8 cellular contexts compared by ENCODE assay signal in genomic region chr1:27366113-27366410, GRCh38. TPM values are rescaled to one million over a fixed set of nuclear protein-coding genes. Genes with fewer than 3 reads are reported as not detected.
DNase-seq lines count a peak whose midpoint lies in the region; ATAC-seq, FAIRE-seq and TF ChIP-seq lines count a peak whose summit lies in the region.

No MANE protein-coding gene starts in this region.

- 0 to 3% (median 0%) methylated on average over 4 to 30 of the region's 30 CpGs for WGBS in adrenal gland, 4 donors

- no peaks in the 10 kb centered on the region for H3K27me3 ChIP-seq in adrenal gland

- CTCF ChIA-PET in AG04449 (lab: Yijun Ruan, JAX), result interaction anchor here (0.9 to 10.4 kb wide), 34 partner anchors 11 to 320 kb away, joined by 3 to 187 read pairs (median 6); partner anchors contain the start of genes CD164L2, GPR3, IFI6 and SYTL1

- POLR2A ChIA-PET in AG04449 (lab: Yijun Ruan, JAX), result interaction anchor here (1.0 to 2.3 kb wide), 6 partner anchors 12 to 254 kb away, joined by 3 to 31 read pairs (median 7); no protein-coding TSS in a partner anchor

- H3K9me3 ChIP-seq in adrenal gland (replicated peaks in 1 of 3), result no peaks in the 10 kb centered on the region

- no peak for FAIRE-seq in urothelium cell line (lab: Jason Lieb, UNC)

- H3K27ac ChIP-seq in adrenal gland, result peak overlapping the region; percentile 82 to 95 (median 90)

- peak overlapping the region; percentile 63 for H3K4me3 ChIP-seq in AG04449 (ENCODE audit: low read depth, low read length)
- H3K4me3 ChIP-seq in adrenal gland, result peak overlapping the region; percentile 25 to 90 (median 36)

- peaks cover 0 to 35% of the 10 kb centered on the region in 2 donors for H3K36me3 ChIP-seq in adrenal gland (replicated peaks in 1 of 2)

- TF ChIP-seq CTCF in AG04449 (IDR thresholded peaks at IDR 0.05; ENCODE audit: insufficient read depth, low read length, missing control alignments) (no peak), adrenal gland (IDR thresholded peaks at IDR 0.05) (no peak)

- peak in 1 of 2 donors; percentile 14 for TF ChIP-seq POLR2A in adrenal gland (IDR thresholded peaks at IDR 0.05)

- DNase-seq in AG04449 (ENCODE audit: low read depth, low spot score) (no peak), GM19240 (ENCODE audit: insufficient read length, low spot score) (peak; percentile 61), M059J (ENCODE audit: low read depth) (peak; percentile 83), T follicular helper cell (ENCODE audit: low read depth) (peak; percentile 53), adrenal gland (peak; percentile 82 to 91 (median 85)), left cardiac atrium (peak; percentile 96), pons (ENCODE audit: low spot score) (peak; percentile 22), urothelium cell line (ENCODE audit: low spot score) (peak; percentile 84)

- H3K4me1 ChIP-seq in adrenal gland (replicated peaks in 1 of 2), result peaks cover 6 to 23% of the 10 kb centered on the region in 2 donors

- ATAC-seq in left cardiac atrium, result peak; percentile 70 to 77

- intact Hi-C loops in adrenal gland (cut with DNase I) (no loop called here), left cardiac atrium (cut with DNase I) (no loop called here)

RNA-seq across cellular contexts. Expression of gene MAP3K6, which starts 0.7 kb away (rescaled TPM):
- 9.2 and 18.1 TPM in 2 replicates for total RNA-seq in M059J (2014; rRNA removed; shearing (Covaris generic))
- 10 to 100 TPM; 10.5 to 48.2 (median 26.6) TPM for total RNA-seq in adrenal gland
- polyA plus RNA-seq in adrenal gland, result 100 to 1,000 TPM in 1 of 3 donors, 10 to 100 TPM in 2; 14.2 to 136 (median 83.9) TPM
- total RNA-seq in left cardiac atrium, result 10 to 100 TPM; 51.5 to 64.2 TPM

RNA-seq across cellular contexts. Expression of gene FCN3, which starts 8.6 kb away (rescaled TPM):
- total RNA-seq in M059J (2014; rRNA removed; shearing (Covaris generic)), result not detected in 2 replicates
- total RNA-seq in adrenal gland, result 10 to 100 TPM; 14.8 to 83.3 (median 44.8) TPM
- 10 to 100 TPM; 17.0 to 72.8 (median 23.2) TPM for polyA plus RNA-seq in adrenal gland
- 10 to 100 TPM; 14.2 to 24.5 TPM for total RNA-seq in left cardiac atrium

RNA-seq across cellular contexts. Expression of gene CD164L2, which starts 17.1 kb away (rescaled TPM):
- 0.15 TPM in 1 of 2 replicates, not detected in the other for total RNA-seq in M059J (2014; rRNA removed; shearing (Covaris generic))
- total RNA-seq in adrenal gland (1 to 10 TPM in 1 of 8 donors, under 1 TPM in 2, not detected in 5; 0.18 to 2.6 (median 0.65) TPM), left cardiac atrium (not detected)
- polyA plus RNA-seq in adrenal gland, result under 1 TPM in 2 of 3 donors, not detected in 1; 0.13 to 0.16 TPM

RNA-seq across cellular contexts. Expression of gene SYTL1, which starts 24.2 kb away (rescaled TPM):
- 1.4 and 2.9 TPM in 2 replicates for total RNA-seq in M059J (2014; rRNA removed; shearing (Covaris generic))
- total RNA-seq in adrenal gland (1 to 10 TPM in 3 of 8 donors, under 1 TPM in 4, not detected in 1; 0.43 to 2.0 (median 0.99) TPM), left cardiac atrium (1 to 10 TPM in 1 of 2 donors, under 1 TPM in 1; 0.81 to 2.4 TPM)
- polyA plus RNA-seq in adrenal gland, result 10 to 100 TPM in 1 of 3 donors, 1 to 10 TPM in 1, not detected in 1; 3.0 to 10.9 TPM

RNA-seq across cellular contexts. Expression of gene GPR3, which starts 26.4 kb away (rescaled TPM):
- 2.0 and 2.6 TPM in 2 replicates for total RNA-seq in M059J (2014; rRNA removed; shearing (Covaris generic))
- total RNA-seq in adrenal gland (1 to 10 TPM in 2 of 8 donors, under 1 TPM in 1, not detected in 5; 0.19 to 2.0 (median 1.1) TPM), left cardiac atrium (10 to 100 TPM in 1 of 2 donors, 1 to 10 TPM in 1; 1.7 to 12.4 TPM)
- 1 to 10 TPM in 1 of 3 donors, under 1 TPM in 2; 0.40 to 1.0 (median 0.64) TPM for polyA plus RNA-seq in adrenal gland

Comparison
In these comparisons a context has a peak if more than half of its experiments do, and no peak if none do; other contexts are left out.
1. RNA of gene FCN3, which starts 8.6 kb away (total RNA-seq): 14.8 to 83.3 TPM in adrenal gland and 14.2 to 24.5 TPM in left cardiac atrium; not detected in M059J; every median in the first group is over 10 times any median in the second.